18 cellular contexts compared by ENCODE assay signal in the genomic region with DNA sequence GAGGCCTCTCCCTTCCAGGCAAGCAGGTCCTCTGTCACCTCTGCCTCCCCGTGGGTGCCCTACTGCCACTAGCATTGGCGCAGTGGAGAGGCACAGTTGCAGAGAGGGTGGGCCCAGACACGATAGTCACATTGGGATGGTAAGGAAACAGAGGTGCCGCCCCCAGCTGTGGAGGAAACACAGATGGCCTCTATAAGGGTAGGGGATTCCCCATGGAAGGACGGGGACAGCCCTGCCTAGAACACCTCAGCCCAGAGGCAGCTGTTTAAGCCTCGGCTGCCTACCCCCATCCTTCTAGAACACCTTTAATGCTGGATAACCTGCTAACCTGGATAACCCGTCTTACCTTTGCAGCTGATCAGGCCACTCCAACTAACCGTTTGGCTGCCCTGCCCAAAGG.
DNase-seq lines count a peak whose midpoint lies in the region; ATAC-seq and TF ChIP-seq lines count a peak whose summit lies in the region.
"Had no signal": no experiment of that assay in that cellular context is flagged by ENCODE, and none has a peak within 500 bp of the region (broad histone marks: within the 10 kb centered on the region; RNA-seq: fewer than 3 reads in every experiment).

No MANE protein-coding gene starts in this region.

- TF ChIP-seq POLR2A in spleen (IDR thresholded peaks at IDR 0.05): no peak

- peaks cover under 1% of the 10 kb centered on the region for H3K4me1 Mint-ChIP-seq in activated CD4-positive, alpha-beta T cell treated with anti-CD3 and anti-CD28 coated beads for 36 hours
- no peaks in the 10 kb centered on the region for H3K4me1 Mint-ChIP-seq in activated CD4-positive, alpha-beta memory T cell treated with anti-CD3 and anti-CD28 coated beads, Interleukin-2, amount 10 ng/mL, durations not matched to agents 7 days and 5 days
- H3K4me1 Mint-ChIP-seq in immature natural killer cell: no peaks in the 10 kb centered on the region
- H3K4me1 Mint-ChIP-seq: GM23338 had no signal

- no peak overlapping the region for H3K4me3 Mint-ChIP-seq in activated CD4-positive, alpha-beta T cell treated with anti-CD3 and anti-CD28 coated beads for 36 hours
- no peak overlapping the region for H3K4me3 Mint-ChIP-seq in activated CD4-positive, alpha-beta memory T cell treated with anti-CD3 and anti-CD28 coated beads, Interleukin-2, amount 10 ng/mL, durations not matched to agents 7 days and 5 days
- H3K4me3 Mint-ChIP-seq in immature natural killer cell: no peak overlapping the region
- H3K4me3 Mint-ChIP-seq: GM23338 had no signal

- H3K27ac ChIP-seq in OCI-LY3 (ENCODE audit: low read length) (no peak overlapping the region), neutrophil (peak overlapping the region; percentile 59), spleen (no peak overlapping the region)
- H3K27ac ChIP-seq: 22Rv1, PC-9, SJCRH30 had no signal

- TF ChIP-seq CTCF in GM10266 (IDR thresholded peaks at IDR 0.05; ENCODE audit: control insufficient read depth, insufficient read depth, low read depth, missing control alignments) (no peak), OCI-LY3 (IDR thresholded peaks at IDR 0.05; ENCODE audit: low read depth, low read length) (no peak), neutrophil (IDR thresholded peaks at IDR 0.05) (no peak), spleen (IDR thresholded peaks at IDR 0.05 in 8 of 11, conservative IDR thresholded peaks at IDR 0.05 in 3 of 11) (no peak)

- WGBS in spleen, 5 donors: 34 to 45% (median 41%) methylated on average over 5 to 8 of the region's 8 CpGs

- H3K79me2 ChIP-seq in OCI-LY3 (ENCODE audit: low read length): no peaks in the 10 kb centered on the region

- no peaks in the 10 kb centered on the region for H3K9me3 ChIP-seq in OCI-LY3 (ENCODE audit: insufficient read depth, low read length)
- H3K9me3 ChIP-seq in neutrophil: no peaks in the 10 kb centered on the region
- H3K9me3 ChIP-seq in spleen: no peaks in the 10 kb centered on the region
- H3K9me3 ChIP-seq: SJCRH30 had no signal

- H3K9ac ChIP-seq in OCI-LY3 (ENCODE audit: low read length): no peak overlapping the region

- DNase-seq in activated CD4-positive, alpha-beta T cell treated with anti-CD3 and anti-CD28 coated beads for 36 hours: peak; percentile 19
- no peak for DNase-seq in activated CD4-positive, alpha-beta T cell treated with anti-CD3 and anti-CD28 coated beads, Interleukin-2, amount 50 U/mL, for 1 hour
- peak; percentile 50 for DNase-seq in GM10266 (ENCODE audit: extremely low spot score)
- no peak for DNase-seq in spleen
- DNase-seq in activated CD4-positive, alpha-beta memory T cell treated with anti-CD3 and anti-CD28 coated beads, Interleukin-2, amount 10 ng/mL, durations not matched to agents 7 days and 5 days: no peak
- no peak for DNase-seq in immature natural killer cell
- DNase-seq: GDM1, KBM-7, NCI-H146, NCI-H2081, NCI-H510A, NCI-H774, PC-9, SJCRH30 had no signal

- POLR2A ChIA-PET in activated CD4-positive, alpha-beta T cell treated with anti-CD3 and anti-CD28 coated beads for 36 hours (lab: Charles Lee): no interaction called here
- POLR2A ChIA-PET in activated CD4-positive, alpha-beta memory T cell treated with anti-CD3 and anti-CD28 coated beads, Interleukin-2, amount 10 ng/mL, durations not matched to agents 7 days and 5 days (lab: Charles Lee): no interaction called here

- peaks cover 5% of the 10 kb centered on the region for H3K27me3 Mint-ChIP-seq in activated CD4-positive, alpha-beta T cell treated with anti-CD3 and anti-CD28 coated beads for 36 hours
- H3K27me3 Mint-ChIP-seq in activated CD4-positive, alpha-beta memory T cell treated with anti-CD3 and anti-CD28 coated beads, Interleukin-2, amount 10 ng/mL, durations not matched to agents 7 days and 5 days: peaks cover 19% of the 10 kb centered on the region
- peaks cover 0 to 6% (median 2%) of the 10 kb centered on the region in 3 donors for H3K27me3 Mint-ChIP-seq in immature natural killer cell (ENCODE audit: low read depth in 3 of 3)

- intact Hi-C loops in activated CD4-positive, alpha-beta T cell treated with anti-CD3 and anti-CD28 coated beads for 36 hours (cut with DNase I, micrococcal nuclease): no loop called here
- intact Hi-C loops in spleen (cut with DNase I; ENCODE audit: low total_unique reads): no loop called here

- H3K36me3 ChIP-seq in OCI-LY3 (replicated peaks; ENCODE audit: low read depth, low read length): no peaks in the 10 kb centered on the region
- no peaks in the 10 kb centered on the region for H3K36me3 ChIP-seq in neutrophil
- H3K36me3 ChIP-seq in spleen: peaks cover 0 to 40% (median 0%) of the 10 kb centered on the region in 6 donors

- H3K4me2 ChIP-seq in OCI-LY3 (ENCODE audit: low read length): peak overlapping the region; percentile 68
- H3K4me2 ChIP-seq: GM23338, PC-9 had no signal

- H3K36me3 Mint-ChIP-seq in activated CD4-positive, alpha-beta T cell treated with anti-CD3 and anti-CD28 coated beads for 36 hours (ENCODE audit: low read depth): no peaks in the 10 kb centered on the region
- no peaks in the 10 kb centered on the region for H3K36me3 Mint-ChIP-seq in activated CD4-positive, alpha-beta memory T cell treated with anti-CD3 and anti-CD28 coated beads, Interleukin-2, amount 10 ng/mL, durations not matched to agents 7 days and 5 days (ENCODE audit: low read depth)
- H3K36me3 Mint-ChIP-seq in immature natural killer cell: no peaks in the 10 kb centered on the region

- H3K4me1 ChIP-seq in OCI-LY3 (ENCODE audit: low read length): peaks cover 36% of the 10 kb centered on the region
- peaks cover 54 to 55% of the 10 kb centered on the region in 2 experiments for H3K4me1 ChIP-seq in neutrophil (ENCODE audit: control insufficient read depth in 1 of 2, insufficient read depth in 1 of 2, low read depth in 1 of 2, low read length in 1 of 2)
- H3K4me1 ChIP-seq in spleen: peaks cover 0 to 29% (median 9%) of the 10 kb centered on the region in 6 donors
- H3K4me1 ChIP-seq: SJCRH30 had no signal

- no peaks in the 10 kb centered on the region for H4K20me1 ChIP-seq in OCI-LY3 (ENCODE audit: insufficient read depth, low read length)

- no peaks in the 10 kb centered on the region for H3K9me3 Mint-ChIP-seq in activated CD4-positive, alpha-beta T cell treated with anti-CD3 and anti-CD28 coated beads for 36 hours (ENCODE audit: low read depth)
- H3K9me3 Mint-ChIP-seq in activated CD4-positive, alpha-beta memory T cell treated with anti-CD3 and anti-CD28 coated beads, Interleukin-2, amount 10 ng/mL, durations not matched to agents 7 days and 5 days: no peaks in the 10 kb centered on the region
- no peaks in the 10 kb centered on the region for H3K9me3 Mint-ChIP-seq in immature natural killer cell
- H3K9me3 Mint-ChIP-seq: GM23338 had no signal

- ATAC-seq in activated CD4-positive, alpha-beta T cell treated with anti-CD3 and anti-CD28 coated beads for 36 hours: peak; percentile 47
- ATAC-seq: GM23338 had no signal

- peak overlapping the region; percentile 30 for H3K4me3 ChIP-seq in OCI-LY3 (ENCODE audit: low read length)
- H3K4me3 ChIP-seq in neutrophil (ENCODE audit: low read depth in 1 of 2, low read length in 1 of 2): no peak overlapping the region
- no peak overlapping the region for H3K4me3 ChIP-seq in spleen
- H3K4me3 ChIP-seq: GM23338, PC-9, SJCRH30 had no signal

- H3K27me3 ChIP-seq in OCI-LY3 (ENCODE audit: low read depth, low read length): peaks cover 15% of the 10 kb centered on the region
- H3K27me3 ChIP-seq in neutrophil: no peaks in the 10 kb centered on the region
- peaks cover 0 to 32% (median 0%) of the 10 kb centered on the region in 7 donors for H3K27me3 ChIP-seq in spleen (replicated peaks in 1 of 7)
- H3K27me3 ChIP-seq: SJCRH30 had no signal

- CTCF ChIA-PET in activated CD4-positive, alpha-beta T cell treated with anti-CD3 and anti-CD28 coated beads for 36 hours (lab: Charles Lee): interaction anchor here (0.7 to 7.1 kb wide), 8 partner anchors 11 to 512 kb away, joined by 3 to 42 read pairs (median 4); no protein-coding TSS in a partner anchor
- CTCF ChIA-PET in activated CD4-positive, alpha-beta memory T cell treated with anti-CD3 and anti-CD28 coated beads, Interleukin-2, amount 10 ng/mL, durations not matched to agents 7 days and 5 days (lab: Charles Lee): interaction anchor here (0.6 to 2.9 kb wide), 5 partner anchors 12 to 279 kb away, joined by 3 to 36 read pairs (median 3); no protein-coding TSS in a partner anchor

- H3K27ac Mint-ChIP-seq in activated CD4-positive, alpha-beta T cell treated with anti-CD3 and anti-CD28 coated beads for 36 hours: no peak overlapping the region
- H3K27ac Mint-ChIP-seq in activated CD4-positive, alpha-beta memory T cell treated with anti-CD3 and anti-CD28 coated beads, Interleukin-2, amount 10 ng/mL, durations not matched to agents 7 days and 5 days: no peak overlapping the region
- H3K27ac Mint-ChIP-seq in immature natural killer cell: no peak overlapping the region
- H3K27ac Mint-ChIP-seq: GM23338 had no signal

- no peak overlapping the region for H2AFZ ChIP-seq in OCI-LY3 (ENCODE audit: low read depth, low read length)
- H2AFZ ChIP-seq: GM23338, PC-9 had no signal

Comparison
In these comparisons a context has a peak if more than half of its experiments do, and no peak if none do; other contexts are left out.
1. DNase-seq: peak in activated CD4-positive, alpha-beta T cell treated with anti-CD3 and anti-CD28 coated beads for 36 hours (single experiment) and GM10266 (single experiment); none in activated CD4-positive, alpha-beta T cell treated with anti-CD3 and anti-CD28 coated beads, Interleukin-2, amount 50 U/mL, for 1 hour (single experiment), spleen (single experiment), activated CD4-positive, alpha-beta memory T cell treated with anti-CD3 and anti-CD28 coated beads, Interleukin-2, amount 10 ng/mL, durations not matched to agents 7 days and 5 days (single experiment) and immature natural killer cell (0 of 3).